12 cellular contexts compared by ENCODE assay signal in the genomic region with DNA sequence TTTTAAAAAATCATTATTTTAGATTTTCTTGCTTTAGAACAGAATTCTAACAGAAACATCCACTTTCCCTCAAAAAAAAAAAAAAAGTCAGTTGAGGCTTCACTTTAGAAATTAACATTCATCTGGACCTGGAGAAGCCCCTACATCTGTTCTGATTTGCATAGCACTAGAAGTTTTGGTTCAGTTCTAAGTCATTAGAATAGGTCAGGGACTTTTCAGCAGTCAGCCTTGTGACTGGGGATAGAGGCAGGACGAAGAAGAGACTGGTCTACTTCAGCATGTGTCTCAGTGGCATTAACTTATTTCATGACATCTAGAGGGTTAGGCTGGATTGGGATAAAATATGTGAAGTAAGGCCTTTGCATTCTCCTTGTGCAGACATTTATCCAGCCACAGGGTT.
DNase-seq lines count a peak whose midpoint lies in the region; ATAC-seq, FAIRE-seq and TF ChIP-seq lines count a peak whose summit lies in the region.
"Had no signal": no experiment of that assay in that cellular context is flagged by ENCODE, and none has a peak within 500 bp of the region (broad histone marks: within the 10 kb centered on the region; RNA-seq: fewer than 3 reads in every experiment).

No MANE protein-coding gene starts in this region.

- H3K9me3 Mint-ChIP-seq in glutamatergic neuron (ENCODE audit: unreplicated experiment), result no peaks in the 10 kb centered on the region

- no peaks in the 10 kb centered on the region for H3K36me3 ChIP-seq in body of pancreas (replicated peaks in 1 of 2; ENCODE audit: insufficient read depth in 1 of 2, low read depth in 2 of 2)
- H3K36me3 ChIP-seq: neutrophil had no signal

- no peaks in the 10 kb centered on the region for H3K27me3 Mint-ChIP-seq in glutamatergic neuron (ENCODE audit: unreplicated experiment)
- H3K27me3 Mint-ChIP-seq: activated naive CD4-positive, alpha-beta T cell treated with anti-CD3 and anti-CD28 coated beads, Interleukin-2, amount 50 U/mL, for 24 hours had no signal

- ATAC-seq in GM18505 (IDR thresholded peaks at IDR 0.05; ENCODE audit: unreplicated experiment), result peak; percentile 86
- peak; percentile 99 for ATAC-seq in GM19463 (IDR thresholded peaks at IDR 0.05; ENCODE audit: unreplicated experiment)
- ATAC-seq in HG02763 (IDR thresholded peaks at IDR 0.05; ENCODE audit: unreplicated experiment), result peak; percentile 97
- ATAC-seq in HG03432 (IDR thresholded peaks at IDR 0.05; ENCODE audit: unreplicated experiment), result peak; percentile 97
- no peak for ATAC-seq in body of pancreas

- H3K27ac Mint-ChIP-seq in glutamatergic neuron (ENCODE audit: unreplicated experiment), result no peak overlapping the region
- H3K27ac Mint-ChIP-seq: activated naive CD4-positive, alpha-beta T cell treated with anti-CD3 and anti-CD28 coated beads, Interleukin-2, amount 50 U/mL, for 24 hours had no signal

- no peak for FAIRE-seq in D721Med (lab: Jason Lieb, UNC)

- no peak overlapping the region for H3K4me3 Mint-ChIP-seq in glutamatergic neuron (ENCODE audit: unreplicated experiment)
- H3K4me3 Mint-ChIP-seq: activated naive CD4-positive, alpha-beta T cell treated with anti-CD3 and anti-CD28 coated beads, Interleukin-2, amount 50 U/mL, for 24 hours had no signal

- no peak for DNase-seq in body of pancreas
- DNase-seq in D721Med (ENCODE audit: insufficient read length, low spot score), result no peak
- no peak for DNase-seq in GM03348 (ENCODE audit: low spot score)
- no peak for DNase-seq in glutamatergic neuron
- DNase-seq: RPMI8226 had no signal

- H3K36me3 Mint-ChIP-seq in glutamatergic neuron (ENCODE audit: unreplicated experiment), result no peaks in the 10 kb centered on the region
- H3K36me3 Mint-ChIP-seq: activated naive CD4-positive, alpha-beta T cell treated with anti-CD3 and anti-CD28 coated beads, Interleukin-2, amount 50 U/mL, for 24 hours had no signal

- H3K4me1 ChIP-seq in body of pancreas, result no peaks in the 10 kb centered on the region

- TF ChIP-seq POLR2A in GM18505 (IDR thresholded peaks at IDR 0.05; ENCODE audit: borderline replicate concordance, extremely low read depth, insufficient read depth, insufficient read length) (no peak), body of pancreas (IDR thresholded peaks at IDR 0.05) (no peak)

- no peaks in the 10 kb centered on the region for H3K9me3 ChIP-seq in body of pancreas
- H3K9me3 ChIP-seq: neutrophil had no signal

- no peak overlapping the region for H3K4me3 ChIP-seq in body of pancreas
- H3K4me3 ChIP-seq: hepatocyte had no signal

- H3K27ac ChIP-seq in body of pancreas, result no peak overlapping the region
- H3K27ac ChIP-seq: hepatocyte, neutrophil had no signal

- TF ChIP-seq CTCF in body of pancreas (IDR thresholded peaks at IDR 0.05) (no peak), D721Med (IDR thresholded peaks at IDR 0.05; ENCODE audit: insufficient read depth, missing control alignments) (no peak), glutamatergic neuron (IDR thresholded peaks at IDR 0.05; ENCODE audit: partially characterized antibody, unreplicated experiment) (no peak)

- intact Hi-C loops in body of pancreas (cut with DNase I), result no loop called here

- H3K27me3 ChIP-seq in body of pancreas, result no peaks in the 10 kb centered on the region
- H3K27me3 ChIP-seq: hepatocyte, neutrophil had no signal

- WGBS in body of pancreas, 2 donors, result 57 to 84% methylated on average over 1 of the region's 1 CpG

- no peaks in the 10 kb centered on the region for H3K4me1 Mint-ChIP-seq in glutamatergic neuron (ENCODE audit: low read depth, unreplicated experiment)
- H3K4me1 Mint-ChIP-seq: activated naive CD4-positive, alpha-beta T cell treated with anti-CD3 and anti-CD28 coated beads, Interleukin-2, amount 50 U/mL, for 24 hours had no signal
